In genomic region chr20:35588397-35588796, GRCh38 we compare ENCODE assay signal across 24 cellular contexts. TPM values are rescaled to one million over a fixed set of nuclear protein-coding genes. Genes with fewer than 3 reads are reported as not detected.
DNase-seq lines count a peak whose midpoint lies in the region; ATAC-seq, FAIRE-seq and TF ChIP-seq lines count a peak whose summit lies in the region.
"Had no signal": no experiment of that assay in that cellular context is flagged by ENCODE, and none has a peak within 500 bp of the region (broad histone marks: within the 10 kb centered on the region; RNA-seq: fewer than 3 reads in every experiment).

No MANE protein-coding gene starts in this region.

- H3K9me1 ChIP-seq in IMR-90 (ENCODE audit: insufficient read depth, low read length) (no peaks in the 10 kb centered on the region; the same call in 1 of the 2 replicates), K562 (ENCODE audit: control insufficient read depth, insufficient read depth, low read length) (no peaks in the 10 kb centered on the region)

- TF ChIP-seq RAD21 in IMR-90 (IDR thresholded peaks at IDR 0.05; ENCODE audit: low read length) (no peak), K562 (CRISPR knock-in tag; conservative IDR thresholded peaks at IDR 0.05 in 1 of 2, IDR thresholded peaks at IDR 0.05 in 1 of 2) (no peak)

- no peak overlapping the region for H4K91ac ChIP-seq in IMR-90 (ENCODE audit: insufficient read depth, low read depth, low read length)

- dilution Hi-C loops in IMR-90 (cut with HindIII; ENCODE audit: low sequenced_read_pairs, unreplicated experiment), result no loop called here

- H3K23ac ChIP-seq in IMR-90 (ENCODE audit: low read depth, low read length), result no peak overlapping the region

- no peak overlapping the region; the same call in 1 of the 2 replicates for H2AK5ac ChIP-seq in IMR-90 (ENCODE audit: low read depth, low read length)

- H4K5ac ChIP-seq in IMR-90 (ENCODE audit: low read depth, low read length), result no peak overlapping the region

- H3K9me3 ChIP-seq in IMR-90 (ENCODE audit: control insufficient read depth, insufficient read depth, low read length) (no peaks in the 10 kb centered on the region), K562 (replicated peaks; ENCODE audit: control insufficient read depth, insufficient read depth, low read depth, low read length) (no peaks in the 10 kb centered on the region), kidney (ENCODE audit: control insufficient read depth in 1 of 2, low read length in 2 of 2) (no peaks in the 10 kb centered on the region)

- H3K9ac ChIP-seq in IMR-90 (ENCODE audit: low read depth, low read length) (no peak overlapping the region), K562 (ENCODE audit: insufficient read depth in 1 of 2, low read depth in 2 of 2, low read length in 2 of 2) (no peak overlapping the region), kidney (ENCODE audit: low read length in 2 of 2) (no peak overlapping the region)
- H3K9ac ChIP-seq: GM23248 had no signal

- no peak overlapping the region for H4K8ac ChIP-seq in IMR-90 (ENCODE audit: low read depth in 2 of 2, low read length in 2 of 2)

- H3K4me3 ChIP-seq in IMR-90 (ENCODE audit: insufficient read depth, low read depth, low read length), result no peak overlapping the region
- H3K4me3 ChIP-seq in K562, result no peak overlapping the region
- H3K4me3 ChIP-seq in kidney (ENCODE audit: low read length in 2 of 2), result no peak overlapping the region
- H3K4me3 ChIP-seq: GM23248 had no signal

- DNase-seq in IMR-90 (no peak), K562 (ENCODE audit: extremely low read depth in 1 of 4, low spot score in 3 of 4) (no peak), kidney (peak; percentile 32), NCI-H2029 (lab: John Stamatoyannopoulos, UW) (no peak), hippocampal formation (lab: John Stamatoyannopoulos, UW) (no peak)
- DNase-seq in stimulated activated CD4-positive, alpha-beta T cell treated with anti-CD3 and anti-CD28 coated beads, Interleukin-4, amount 100 ng/mL, for 24 hours, result no peak
- DNase-seq: C1 segment of cervical spinal cord; Calu3; CD4-positive, alpha-beta memory T cell; COR-L47; DMS53; DMS79 treated with DMSO at 0.1 percent for 48 hours; GF-D8; HCEC 1CT had no signal

- no peak for ATAC-seq in IMR-90 (ENCODE audit: low read depth)
- ATAC-seq in K562, result no peak
- no peak for ATAC-seq in GM18498 (IDR thresholded peaks at IDR 0.05; ENCODE audit: unreplicated experiment)

- intact Hi-C loops in IMR-90 (cut with micrococcal nuclease) (no loop called here), K562 (cut with micrococcal nuclease) (no loop called here), kidney (cut with DNase I) (no loop called here)

- no peak overlapping the region for H2BK15ac ChIP-seq in IMR-90 (ENCODE audit: low read depth, low read length)

- no peaks in the 10 kb centered on the region for H3K4me1 ChIP-seq in IMR-90 (ENCODE audit: control insufficient read depth, insufficient read depth, low read length)
- peaks cover 0 to 5% of the 10 kb centered on the region in 2 experiments; a peak in 3 of 5 replicates for H3K4me1 ChIP-seq in K562 (replicated peaks in 1 of 2; ENCODE audit: control insufficient read depth in 2 of 2, insufficient read depth in 2 of 2, low read length in 2 of 2)
- no peaks in the 10 kb centered on the region for H3K4me1 ChIP-seq in kidney (ENCODE audit: control insufficient read depth in 1 of 2, insufficient read depth in 1 of 2, low read depth in 1 of 2, low read length in 2 of 2)

- H4K20me1 ChIP-seq in IMR-90 (ENCODE audit: insufficient read depth, low read length) (no peaks in the 10 kb centered on the region), K562 (replicated peaks; ENCODE audit: control insufficient read depth, insufficient read depth, low read length) (no peaks in the 10 kb centered on the region)

- no peaks in the 10 kb centered on the region for H3K36me3 ChIP-seq in IMR-90 (ENCODE audit: control insufficient read depth, insufficient read depth, low read length)
- no peaks in the 10 kb centered on the region for H3K36me3 ChIP-seq in K562 (ENCODE audit: control insufficient read depth, insufficient read depth, low read length)
- no peaks in the 10 kb centered on the region for H3K36me3 ChIP-seq in kidney (ENCODE audit: control insufficient read depth in 1 of 2, insufficient read depth in 2 of 2, low read length in 2 of 2)

- H3K27ac ChIP-seq in IMR-90 (ENCODE audit: insufficient read depth, low read length), result no peak overlapping the region
- no peak overlapping the region for H3K27ac ChIP-seq in K562 (ENCODE audit: extremely low read depth, low read depth, low read length)
- no peak overlapping the region for H3K27ac ChIP-seq in kidney (ENCODE audit: low read depth in 2 of 2, low read length in 2 of 2)
- H3K27ac ChIP-seq: GM23248 had no signal

- no peak overlapping the region for H2BK20ac ChIP-seq in IMR-90 (ENCODE audit: low read depth, low read length)

- CTCF ChIA-PET in IMR-90 (lab: Yijun Ruan, JAX) (no interaction called here), K562 (lab: Yijun Ruan, JAX; ENCODE audit: low intra/inter-chr PET ratio) (no interaction called here)

- H3K4me2 ChIP-seq in IMR-90 (ENCODE audit: low read depth, low read length), result no peak overlapping the region
- no peak overlapping the region for H3K4me2 ChIP-seq in K562 (ENCODE audit: insufficient read depth, low read length)

- H3K79me2 ChIP-seq in K562 (ENCODE audit: control insufficient read depth, insufficient read depth, low read length), result no peaks in the 10 kb centered on the region

- H2AK9ac ChIP-seq in IMR-90 (replicated peaks; ENCODE audit: low read depth, low read length, poor library complexity), result no peak overlapping the region

- TF ChIP-seq POLR2A in IMR-90 (IDR thresholded peaks at IDR 0.05; ENCODE audit: low read depth, low read length) (no peak), K562 (conservative IDR thresholded peaks at IDR 0.05) (no peak)

- 89% methylated on average over 3 of the region's 14 CpGs; no CpG with 5 or more reads in 1 of the 2 experiments for WGBS in IMR-90 (ENCODE audit: extremely low coverage in 2 of 2, insufficient read length in 1 of 2), 2 experiments
- WGBS in K562 (ENCODE audit: insufficient coverage, low coverage, missing lambda C conversion rate), result 20% methylated on average over 14 of the region's 14 CpGs

- H3K56ac ChIP-seq in IMR-90 (ENCODE audit: extremely low read depth, insufficient read depth, low read length), result no peak overlapping the region

- H3K18ac ChIP-seq in IMR-90 (ENCODE audit: low read depth, low read length), result no peak overlapping the region

- H3K27me3 ChIP-seq in IMR-90 (ENCODE audit: control insufficient read depth, insufficient read depth, low read length) (peaks cover 2% of the 10 kb centered on the region; the same call in 1 of the 2 replicates), K562 (ENCODE audit: control insufficient read depth in 2 of 2, insufficient read depth in 2 of 2, low read length in 2 of 2) (peaks cover 0 to 6% of the 10 kb centered on the region in 2 experiments; a peak in 2 of 5 replicates)

- H2AFZ ChIP-seq in IMR-90 (replicated peaks; ENCODE audit: low read length, poor library complexity) (peak overlapping the region; percentile 32), K562 (ENCODE audit: low read depth, low read length) (no peak overlapping the region)
- H2AFZ ChIP-seq: GM23248 had no signal

- BruUV-seq in IMR-90 (replicated peaks; lab: Mats Ljungman, UMichigan), result no TSS peak
- no TSS peak for BruUV-seq in K562 (replicated peaks; lab: Mats Ljungman, UMichigan)

- in situ Hi-C loops in IMR-90 (cut with MboI; ENCODE audit: low sequenced_read_pairs) (no loop called here), K562 (cut with MboI) (no loop called here)

- no peak for TF ChIP-seq CTCF in IMR-90 (conservative IDR thresholded peaks at IDR 0.05; ENCODE audit: low read depth, low read length)
- TF ChIP-seq CTCF in K562 (IDR thresholded peaks at IDR 0.05 in 2 of 3, conservative IDR thresholded peaks at IDR 0.05 in 1 of 3; ENCODE audit: insufficient read depth in 2 of 3, low read depth in 1 of 3, low read length in 3 of 3), result no peak
- no peak for TF ChIP-seq CTCF in kidney (IDR thresholded peaks at IDR 0.05; ENCODE audit: borderline replicate concordance, extremely low read depth, insufficient read depth)

- FAIRE-seq in K562 (lab: Jason Lieb, UNC) (peak; percentile 23), kidney (lab: Jason Lieb, UNC) (no peak)
- FAIRE-seq: GM12891, GM19239, H54 had no signal

- no peak for TF ChIP-seq EP300 in K562 (IDR thresholded peaks at IDR 0.05; ENCODE audit: low read length)

- no peak overlapping the region for H2BK5ac ChIP-seq in IMR-90 (ENCODE audit: low read depth, low read length, poor library complexity, severe bottlenecking)

- H3K79me1 ChIP-seq in IMR-90 (ENCODE audit: low read depth in 1 of 2, low read length in 2 of 2), result no peaks in the 10 kb centered on the region

- no peak overlapping the region for H2BK120ac ChIP-seq in IMR-90 (ENCODE audit: low read depth, low read length)

- POLR2A ChIA-PET in IMR-90 (lab: Charles Lee; ENCODE audit: unreplicated experiment), result no interaction called here
- POLR2A ChIA-PET in K562 (lab: Yijun Ruan, JAX), result interaction anchor here (0.6 to 1.2 kb wide), 2 partner anchors 13 to 14 kb away, joined by 3 to 5 read pairs; no protein-coding TSS in a partner anchor

- H3K4ac ChIP-seq in IMR-90 (ENCODE audit: low read depth, low read length), result no peak overlapping the region

- no peak overlapping the region for H3K14ac ChIP-seq in IMR-90 (replicated peaks; ENCODE audit: low read depth, low read length)

RNA-seq across cellular contexts. Expression of gene SPAG4, which starts 27.2 kb away (rescaled TPM):
- total RNA-seq in IMR-90 (2012; rRNA removed) (1.8 and 1.9 TPM in 2 replicates), K562 (2014; rRNA removed) (5.3 and 6.4 TPM in 2 replicates), K562 (2014; rRNA removed; fragmentation: Illumina TruSeq; extraction: Trizol) (2.0 and 2.8 TPM in 2 replicates), K562 (2015; rRNA removed; fragmentation: Illumina TruSeq; extraction: Trizol) (1.5 and 3.4 TPM in 2 replicates), K562 (2021) (7.2 and 9.6 TPM in 2 replicates), kidney (16.0 TPM)
- polyA plus RNA-seq in IMR-90 (2012; rRNA removed) (5.5 and 5.8 TPM in 2 replicates), K562 (2011; rRNA removed) (11.4 and 12.2 TPM in 2 replicates), K562 (2014; fragmentation: Illumina TruSeq; extraction: Trizol) (3.0 and 3.6 TPM in 2 replicates), K562 (2014; fragmentation: Nextera tagmentation; extraction: Ambion mirVana) (1 to 10 TPM; 1.6 to 4.6 TPM), K562 (2014; rRNA removed) (6.8 and 8.4 TPM in 2 replicates), kidney (ENCODE audit: insufficient read depth, low read depth, low replicate concordance) (13.1 TPM)
- 4.8 and 7.3 TPM in 2 replicates for polyA plus RNA-seq in IMR-90 (2012; cell fraction: cytosol; rRNA removed)
- 17.5 and 19.5 TPM in 2 replicates for polyA plus RNA-seq in IMR-90 (2012; cell fraction: nucleus; rRNA removed; ENCODE audit: low replicate concordance)
- 15.2 and 38.2 TPM in 2 replicates for total RNA-seq in K562 (2011; cell fraction: chromatin; rRNA removed; ENCODE audit: low replicate concordance)
- total RNA-seq in K562 (2011; cell fraction: nucleolus; rRNA removed), result 39.1 and 46.2 TPM in 2 replicates
- total RNA-seq in K562 (2011; cell fraction: nucleoplasm; rRNA removed), result 21.6 and 29.9 TPM in 2 replicates
- polyA plus RNA-seq in K562 (2011; cell fraction: cytosol; rRNA removed), result 16.4 and 27.9 TPM in 2 replicates
- 79.8 and 97.3 TPM in 2 replicates for polyA plus RNA-seq in K562 (2011; cell fraction: nucleus; rRNA removed)
- 9.4 and 16.3 TPM in 2 replicates for polyA plus RNA-seq in K562 (2012)
- 1.6 and 3.6 TPM in 2 replicates for polyA minus RNA-seq in K562 (2011; rRNA and poly(A)+ RNA removed)
- polyA minus RNA-seq in K562 (2011; cell fraction: cytosol; rRNA and poly(A)+ RNA removed), result 4.5 and 7.3 TPM in 2 replicates
- polyA minus RNA-seq in K562 (2011; cell fraction: nucleus; rRNA and poly(A)+ RNA removed), result 11.2 and 12.4 TPM in 2 replicates

RNA-seq across cellular contexts. Expression of gene ERGIC3, which starts 46.5 kb away (rescaled TPM):
- total RNA-seq in IMR-90 (2012; rRNA removed) (438 and 487 TPM in 2 replicates), K562 (2014; rRNA removed) (121 and 137 TPM in 2 replicates), K562 (2014; rRNA removed; fragmentation: Illumina TruSeq; extraction: Trizol) (117 and 147 TPM in 2 replicates), K562 (2015; rRNA removed; fragmentation: Illumina TruSeq; extraction: Trizol) (155 and 160 TPM in 2 replicates), K562 (2021) (176 and 184 TPM in 2 replicates), kidney (230 TPM)
- polyA plus RNA-seq in IMR-90 (2012; rRNA removed) (434 and 437 TPM in 2 replicates), K562 (2011; rRNA removed) (261 and 327 TPM in 2 replicates), K562 (2014; fragmentation: Illumina TruSeq; extraction: Trizol) (201 and 212 TPM in 2 replicates), K562 (2014; fragmentation: Nextera tagmentation; extraction: Ambion mirVana) (100 to 1,000 TPM; 243 to 278 TPM), K562 (2014; rRNA removed) (153 TPM in 2 replicates), kidney (ENCODE audit: insufficient read depth, low read depth, low replicate concordance) (371 TPM)
- 372 and 430 TPM in 2 replicates for polyA plus RNA-seq in IMR-90 (2012; cell fraction: cytosol; rRNA removed)
- polyA plus RNA-seq in IMR-90 (2012; cell fraction: nucleus; rRNA removed; ENCODE audit: low replicate concordance), result 321 and 334 TPM in 2 replicates
- total RNA-seq in K562 (2011; cell fraction: chromatin; rRNA removed; ENCODE audit: low replicate concordance), result 211 and 424 TPM in 2 replicates
- 454 and 514 TPM in 2 replicates for total RNA-seq in K562 (2011; cell fraction: nucleolus; rRNA removed)
- total RNA-seq in K562 (2011; cell fraction: nucleoplasm; rRNA removed), result 377 and 412 TPM in 2 replicates
- polyA plus RNA-seq in K562 (2011; cell fraction: cytosol; rRNA removed), result 343 and 366 TPM in 2 replicates
- polyA plus RNA-seq in K562 (2011; cell fraction: nucleus; rRNA removed), result 397 and 401 TPM in 2 replicates
- 276 and 358 TPM in 2 replicates for polyA plus RNA-seq in K562 (2012)
- polyA minus RNA-seq in K562 (2011; rRNA and poly(A)+ RNA removed), result 239 and 263 TPM in 2 replicates
- polyA minus RNA-seq in K562 (2011; cell fraction: cytosol; rRNA and poly(A)+ RNA removed), result 86.8 and 91.6 TPM in 2 replicates
- polyA minus RNA-seq in K562 (2011; cell fraction: nucleus; rRNA and poly(A)+ RNA removed), result 43.9 and 62.1 TPM in 2 replicates

RNA-seq across cellular contexts. Expression of gene C20orf173, which starts 58.9 kb away (rescaled TPM):
- total RNA-seq in IMR-90 (2012; rRNA removed), result not detected in 2 replicates
- not detected in 2 replicates for polyA plus RNA-seq in IMR-90 (2012; rRNA removed)
- not detected in 2 replicates for polyA plus RNA-seq in IMR-90 (2012; cell fraction: cytosol; rRNA removed)
- not detected in 2 replicates for polyA plus RNA-seq in IMR-90 (2012; cell fraction: nucleus; rRNA removed; ENCODE audit: low replicate concordance)
- total RNA-seq in K562 (2011; cell fraction: chromatin; rRNA removed; ENCODE audit: low replicate concordance), result not detected in 2 replicates
- total RNA-seq in K562 (2011; cell fraction: nucleolus; rRNA removed), result not detected in 2 replicates
- total RNA-seq in K562 (2011; cell fraction: nucleoplasm; rRNA removed), result not detected in 2 replicates
- total RNA-seq in K562 (2014; rRNA removed), result not detected in 2 replicates
- total RNA-seq in K562 (2014; rRNA removed; fragmentation: Illumina TruSeq; extraction: Trizol), result not detected in 2 replicates
- not detected in 2 replicates for total RNA-seq in K562 (2015; rRNA removed; fragmentation: Illumina TruSeq; extraction: Trizol)
- not detected in 2 replicates for total RNA-seq in K562 (2021)
- polyA plus RNA-seq in K562 (2011; rRNA removed), result not detected in 2 replicates
- not detected in 2 replicates for polyA plus RNA-seq in K562 (2011; cell fraction: cytosol; rRNA removed)
- not detected in 2 replicates for polyA plus RNA-seq in K562 (2011; cell fraction: nucleus; rRNA removed)
- not detected in 2 replicates for polyA plus RNA-seq in K562 (2012)
- polyA plus RNA-seq in K562 (2014; fragmentation: Illumina TruSeq; extraction: Trizol), result not detected in 2 replicates
- polyA plus RNA-seq in K562 (2014; fragmentation: Nextera tagmentation; extraction: Ambion mirVana), result not detected
- polyA plus RNA-seq in K562 (2014; rRNA removed), result not detected in 2 replicates
- not detected in 2 replicates for polyA minus RNA-seq in K562 (2011; rRNA and poly(A)+ RNA removed)
- not detected in 2 replicates for polyA minus RNA-seq in K562 (2011; cell fraction: cytosol; rRNA and poly(A)+ RNA removed)
- polyA minus RNA-seq in K562 (2011; cell fraction: nucleus; rRNA and poly(A)+ RNA removed), result not detected in 2 replicates
- total RNA-seq in kidney, result not detected
- not detected for polyA plus RNA-seq in kidney (ENCODE audit: insufficient read depth, low read depth, low replicate concordance)
- total RNA-seq: A172; A673; Calu3; CD4-positive, alpha-beta memory T cell; Daoy; G401; GM23248 had no signal
- polyA plus RNA-seq: BJ; CD4-positive, alpha-beta memory T cell; GM23248 had no signal
